In the genomic region with DNA sequence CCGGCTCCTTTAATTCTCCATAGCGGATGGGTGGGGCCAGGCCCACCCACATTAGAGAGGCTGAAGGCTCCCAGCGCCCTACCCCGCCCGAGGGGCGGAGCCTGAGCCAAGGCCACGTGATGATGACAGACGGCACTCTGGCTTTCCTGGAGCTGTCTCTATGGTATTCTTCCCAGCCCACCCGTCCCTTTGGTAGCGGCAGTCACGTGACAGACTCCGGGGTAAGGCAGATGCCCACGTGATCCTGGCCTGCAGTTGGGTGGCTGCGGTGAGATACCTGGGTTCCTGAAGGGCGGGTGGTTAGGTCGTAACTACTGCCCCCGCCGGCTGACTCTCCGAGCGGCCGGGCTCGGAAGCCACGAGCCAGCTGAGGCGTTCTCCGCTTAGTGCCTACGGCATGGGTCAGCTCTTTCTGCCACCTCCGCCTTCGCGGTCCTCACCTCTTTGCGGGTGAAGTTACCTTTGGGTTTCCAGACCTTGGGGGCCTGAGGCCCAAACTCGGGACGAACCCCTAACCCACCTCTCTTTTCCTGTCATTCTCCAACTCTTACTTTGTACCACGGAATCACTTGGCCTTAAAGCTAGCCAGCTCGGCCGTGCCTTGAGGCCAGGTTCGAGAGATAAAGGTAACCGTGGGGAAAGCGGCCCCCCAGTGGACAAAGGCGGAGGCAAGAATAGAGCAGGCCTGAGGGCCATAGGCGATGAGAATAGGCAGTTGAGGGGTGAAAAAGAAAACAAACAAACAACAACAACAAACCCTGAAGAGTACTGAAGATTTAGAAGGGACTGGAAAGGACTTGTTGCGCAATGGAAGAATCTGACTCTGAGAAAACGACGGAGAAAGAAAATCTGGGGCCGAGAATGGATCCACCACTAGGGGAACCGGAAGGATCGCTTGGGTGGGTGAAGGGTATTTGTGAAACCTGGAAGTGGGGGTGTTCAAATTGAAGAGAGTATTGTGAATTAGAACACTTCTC, we compare ENCODE assay signal across 8 cellular contexts. TPM values are rescaled to one million over a fixed set of nuclear protein-coding genes. Genes with fewer than 3 reads are reported as not detected.
DNase-seq lines count a peak whose midpoint lies in the region; ATAC-seq and TF ChIP-seq lines count a peak whose summit lies in the region.

A gene with protein sequence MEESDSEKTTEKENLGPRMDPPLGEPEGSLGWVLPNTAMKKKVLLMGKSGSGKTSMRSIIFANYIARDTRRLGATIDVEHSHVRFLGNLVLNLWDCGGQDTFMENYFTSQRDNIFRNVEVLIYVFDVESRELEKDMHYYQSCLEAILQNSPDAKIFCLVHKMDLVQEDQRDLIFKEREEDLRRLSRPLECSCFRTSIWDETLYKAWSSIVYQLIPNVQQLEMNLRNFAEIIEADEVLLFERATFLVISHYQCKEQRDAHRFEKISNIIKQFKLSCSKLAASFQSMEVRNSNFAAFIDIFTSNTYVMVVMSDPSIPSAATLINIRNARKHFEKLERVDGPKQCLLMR (plus strand): TSS at position 229 of the 977 bp plus-strand sequence. CDS start 579 bp downstream, at position 808.

- H3K9me3 Mint-ChIP-seq in HFFc6, result no peaks in the 10 kb centered on the region
- peaks cover 0 to 7% of the 10 kb centered on the region in 2 donors for H3K9me3 Mint-ChIP-seq in activated naive CD4-positive, alpha-beta T cell treated with anti-CD3 and anti-CD28 coated beads, Interleukin-2, amount 50 U/mL, for 72 hours

- peak within 1 kb of the TSS; percentile 94 for H3K4me3 Mint-ChIP-seq in HFFc6

- H3K27ac Mint-ChIP-seq in HFFc6, result peak within 1 kb of the TSS; percentile 90
- peak within 1 kb of the TSS; percentile 74 to 95 for H3K27ac Mint-ChIP-seq in activated naive CD4-positive, alpha-beta T cell treated with anti-CD3 and anti-CD28 coated beads, Interleukin-2, amount 50 U/mL, for 72 hours

- H3K36me3 Mint-ChIP-seq in HFFc6 (ENCODE audit: low read depth), result no peaks in the 10 kb centered on the region; the same call in 1 of the 2 replicates
- H3K36me3 Mint-ChIP-seq in activated naive CD4-positive, alpha-beta T cell treated with anti-CD3 and anti-CD28 coated beads, Interleukin-2, amount 50 U/mL, for 72 hours, result peaks cover 11 to 13% of the 10 kb centered on the region in 2 donors

- TF ChIP-seq POLR2A in NB4 (IDR thresholded peaks at IDR 0.05; ENCODE audit: extremely low read depth, insufficient read length), result peak; percentile 14

- peaks cover 4% of the 10 kb centered on the region; the same call in 1 of the 2 replicates for H3K36me3 ChIP-seq in SK-N-MC (ENCODE audit: insufficient read depth, low read length)

- H3K4me3 ChIP-seq in GM08714 (ENCODE audit: low read length) (peak within 1 kb of the TSS; percentile 87), NB4 (ENCODE audit: low read depth, low read length) (peak within 1 kb of the TSS; percentile 66), SK-N-MC (peak within 1 kb of the TSS; percentile 88)

- peak; percentile 76 for TF ChIP-seq CTCF in HFFc6 (IDR thresholded peaks at IDR 0.05)
- peak; percentile 47 for TF ChIP-seq CTCF in NB4 (IDR thresholded peaks at IDR 0.05; ENCODE audit: low read depth, low read length)

- DNase-seq in HFFc6 (peak; percentile 91), NB4 (ENCODE audit: low read depth) (peak; percentile 93), SK-N-MC (ENCODE audit: low read depth, low spot score) (peak; percentile 74), glomerular endothelial cell (ENCODE audit: extremely low read depth, low read depth, low spot score) (peak; percentile 63), occipital lobe (lab: John Stamatoyannopoulos, UW) (peak; percentile 93)
- DNase-seq in activated naive CD4-positive, alpha-beta T cell treated with anti-CD3 and anti-CD28 coated beads, Interleukin-2, amount 50 U/mL, for 72 hours (ENCODE audit: low spot score in 2 of 2), result peak; percentile 80 to 90

- peaks cover 26% of the 10 kb centered on the region for H3K4me1 Mint-ChIP-seq in HFFc6 (ENCODE audit: low read depth)

- H3K9me3 ChIP-seq in SK-N-MC (ENCODE audit: low read depth, low read length), result no peaks in the 10 kb centered on the region

- peak within 1 kb of the TSS; percentile 85 for H3K27ac ChIP-seq in SK-N-MC
- peak within 1 kb of the TSS; percentile 66 for H3K27ac ChIP-seq in temporal lobe (ENCODE audit: low read depth, low read length)

- H3K27me3 Mint-ChIP-seq in HFFc6 (ENCODE audit: insufficient read depth), result no peaks in the 10 kb centered on the region; the same call in 1 of the 2 replicates

- H3K9ac ChIP-seq in SK-N-MC (ENCODE audit: insufficient read length), result peak within 1 kb of the TSS; percentile 73

- ATAC-seq in activated naive CD4-positive, alpha-beta T cell treated with anti-CD3 and anti-CD28 coated beads, Interleukin-2, amount 50 U/mL, for 72 hours, result peak; percentile 97 to 99

RNA-seq across cellular contexts. Expression of the gene that starts here (rescaled TPM):
- total RNA-seq in HFFc6 (2021; fragmentation: NEBNext Ultra II Directional; extraction: Animal tissue kit (Norgen Biotek cat#: 25700)), result 10 to 100 TPM; 10.9 to 17.2 (median 12.7) TPM
- 1 to 10 TPM; 8.5 to 8.7 TPM for total RNA-seq in activated naive CD4-positive, alpha-beta T cell treated with anti-CD3 and anti-CD28 coated beads, Interleukin-2, amount 50 U/mL, for 72 hours
- total RNA-seq in glomerular endothelial cell, result 18.5 and 67.5 TPM in 2 replicates
- 62.1 TPM for total RNA-seq in occipital lobe
- 63.9 TPM for total RNA-seq in temporal lobe

Comparison
In these comparisons a context has a peak if more than half of its experiments do, and no peak if none do; other contexts are left out.
1. Peak in every context shown above with its lines: DNase-seq, ATAC-seq, H3K4me3 ChIP-seq and H3K27ac ChIP-seq.